ENCODE assay signal across 8 cellular contexts in genomic region chr11:67262731-67263675, GRCh38. TPM values are rescaled to one million over a fixed set of nuclear protein-coding genes. Genes with fewer than 3 reads are reported as not detected.
DNase-seq lines count a peak whose midpoint lies in the region; ATAC-seq and TF ChIP-seq lines count a peak whose summit lies in the region.

No MANE protein-coding gene starts in this region.

- H3K9me3 Mint-ChIP-seq in activated T-helper 1 cell treated with anti-CD3 and anti-CD28 coated beads, Interleukin-12 subunit alpha, Interleukin-12 subunit beta, Interleukin-2, Interleukin-4 antibody, amounts not matched to agents 30 ng/mL and 10 ng/mL and 1 ng/mL, durations not matched to agents 14 hours and 24 hours and 36 hours = no peaks in the 10 kb centered on the region
- no peaks in the 10 kb centered on the region for H3K9me3 Mint-ChIP-seq in nephron progenitor cell

- no peak for ATAC-seq in GM18868 (IDR thresholded peaks at IDR 0.05; ENCODE audit: unreplicated experiment)

- H3K9me2 ChIP-seq in Karpas-422 (replicated peaks; ENCODE audit: insufficient read depth, low read length) = no peaks in the 10 kb centered on the region

- in situ Hi-C loops in G401 (cut with HindIII; ENCODE audit: low sequenced_read_pairs) = no loop called here

- H3K9me3 ChIP-seq in Karpas-422 (ENCODE audit: low read length) = no peaks in the 10 kb centered on the region
- H3K9me3 ChIP-seq in Peyer's patch = no peaks in the 10 kb centered on the region
- no peaks in the 10 kb centered on the region for H3K9me3 ChIP-seq in fibroblast of lung (ENCODE audit: control insufficient read depth, insufficient read depth, low read depth, low read length)
- H3K9me3 ChIP-seq in tibial nerve = no peaks in the 10 kb centered on the region

- H3K36me3 ChIP-seq in Karpas-422 (ENCODE audit: insufficient read depth, low read length) (no peaks in the 10 kb centered on the region), Peyer's patch (no peaks in the 10 kb centered on the region), fibroblast of lung (ENCODE audit: control insufficient read depth, insufficient read depth, low read length) (peaks cover 3% of the 10 kb centered on the region), tibial nerve (peaks cover 0 to 3% (median 0%) of the 10 kb centered on the region in 3 donors)

- H3K79me2 ChIP-seq in Karpas-422 (ENCODE audit: low read length) (peaks cover 13% of the 10 kb centered on the region), fibroblast of lung (ENCODE audit: control insufficient read depth, insufficient read depth, low read length) (peaks cover 12% of the 10 kb centered on the region)

- H4K20me1 ChIP-seq in Karpas-422 (ENCODE audit: insufficient read depth, low read depth, low read length) (no peaks in the 10 kb centered on the region; the same call in 1 of the 2 replicates), fibroblast of lung (ENCODE audit: control insufficient read depth, extremely low read depth, insufficient read depth, low read length) (no peaks in the 10 kb centered on the region)

- H3K4me2 ChIP-seq in Karpas-422 (ENCODE audit: low read depth, low read length, poor library complexity, severe bottlenecking) = peak overlapping the region; percentile 44
- H3K4me2 ChIP-seq in fibroblast of lung (ENCODE audit: extremely low read depth, insufficient read depth, low read length) = peak overlapping the region; percentile 32

- peak overlapping the region; percentile 87 for H3K27ac Mint-ChIP-seq in activated T-helper 1 cell treated with anti-CD3 and anti-CD28 coated beads, Interleukin-12 subunit alpha, Interleukin-12 subunit beta, Interleukin-2, Interleukin-4 antibody, amounts not matched to agents 30 ng/mL and 10 ng/mL and 1 ng/mL, durations not matched to agents 14 hours and 24 hours and 36 hours
- no peak overlapping the region for H3K27ac Mint-ChIP-seq in nephron progenitor cell

- peaks cover 53% of the 10 kb centered on the region for H3K4me1 Mint-ChIP-seq in activated T-helper 1 cell treated with anti-CD3 and anti-CD28 coated beads, Interleukin-12 subunit alpha, Interleukin-12 subunit beta, Interleukin-2, Interleukin-4 antibody, amounts not matched to agents 30 ng/mL and 10 ng/mL and 1 ng/mL, durations not matched to agents 14 hours and 24 hours and 36 hours (ENCODE audit: low read depth)
- H3K4me1 Mint-ChIP-seq in nephron progenitor cell = peaks cover 41% of the 10 kb centered on the region

- H3K27me3 Mint-ChIP-seq in activated T-helper 1 cell treated with anti-CD3 and anti-CD28 coated beads, Interleukin-12 subunit alpha, Interleukin-12 subunit beta, Interleukin-2, Interleukin-4 antibody, amounts not matched to agents 30 ng/mL and 10 ng/mL and 1 ng/mL, durations not matched to agents 14 hours and 24 hours and 36 hours (ENCODE audit: insufficient read depth) = no peaks in the 10 kb centered on the region
- H3K27me3 Mint-ChIP-seq in nephron progenitor cell (ENCODE audit: low read depth, poor library complexity) = peaks cover 15% of the 10 kb centered on the region

- DNase-seq in G401 (ENCODE audit: low spot score) (peak; percentile 82), Karpas-422 (peak; percentile 92), Peyer's patch (peak; percentile 84 to 93 (median 87)), fibroblast of lung (ENCODE audit: low read depth in 2 of 2) (peak; percentile 74 to 77), nephron progenitor cell (peak; percentile 82), tibial nerve (ENCODE audit: low spot score in 2 of 2) (peak; percentile 60 to 81)
- peak; percentile 69 for DNase-seq in activated T-helper 1 cell treated with anti-CD3 and anti-CD28 coated beads, Interleukin-12 subunit alpha, Interleukin-12 subunit beta, Interleukin-2, Interleukin-4 antibody, amounts not matched to agents 30 ng/mL and 10 ng/mL and 1 ng/mL, durations not matched to agents 14 hours and 24 hours and 36 hours (ENCODE audit: low spot score)

- TF ChIP-seq POLR2A in Peyer's patch (IDR thresholded peaks at IDR 0.05) = peak in 1 of 2 donors; percentile 3
- TF ChIP-seq POLR2A in tibial nerve (IDR thresholded peaks at IDR 0.05) = no peak

- H3K4me3 ChIP-seq in Karpas-422 (ENCODE audit: low read length) = peak overlapping the region; percentile 28; the same call in 1 of the 2 replicates
- H3K4me3 ChIP-seq in Peyer's patch = no peak overlapping the region
- no peak overlapping the region for H3K4me3 ChIP-seq in fibroblast of lung (replicated peaks in 1 of 4; ENCODE audit: control extremely low read depth in 1 of 4, insufficient read depth in 1 of 4, low read depth in 3 of 4, low read length in 4 of 4)
- H3K4me3 ChIP-seq in tibial nerve = no peak overlapping the region

- H3K4me3 Mint-ChIP-seq in activated T-helper 1 cell treated with anti-CD3 and anti-CD28 coated beads, Interleukin-12 subunit alpha, Interleukin-12 subunit beta, Interleukin-2, Interleukin-4 antibody, amounts not matched to agents 30 ng/mL and 10 ng/mL and 1 ng/mL, durations not matched to agents 14 hours and 24 hours and 36 hours = peak overlapping the region; percentile 67
- H3K4me3 Mint-ChIP-seq in nephron progenitor cell = peak overlapping the region; percentile 67

- no peak overlapping the region for H3K27ac ChIP-seq in Karpas-422 (ENCODE audit: low read length)
- peak overlapping the region in 3 of 4 donors; percentile 44 to 57 (median 55) for H3K27ac ChIP-seq in Peyer's patch
- H3K27ac ChIP-seq in fibroblast of lung (ENCODE audit: insufficient read depth, low read length) = no peak overlapping the region
- H3K27ac ChIP-seq in tibial nerve = peak overlapping the region in 3 of 4 donors; percentile 49 to 77 (median 76)

- peak overlapping the region; percentile 34 for H3K9ac ChIP-seq in Karpas-422 (ENCODE audit: low read length)
- H3K9ac ChIP-seq in fibroblast of lung (ENCODE audit: insufficient read depth, low read length) = no peak overlapping the region

- H2AFZ ChIP-seq in Karpas-422 (ENCODE audit: low read length) (peak overlapping the region; percentile 18; the same call in 1 of the 2 replicates), fibroblast of lung (ENCODE audit: low read length) (peak overlapping the region; percentile 83)

- intact Hi-C loops in activated T-helper 1 cell treated with anti-CD3 and anti-CD28 coated beads, Interleukin-12 subunit alpha, Interleukin-12 subunit beta, Interleukin-2, Interleukin-4 antibody, amounts not matched to agents 30 ng/mL and 10 ng/mL and 1 ng/mL, durations not matched to agents 14 hours and 24 hours and 36 hours (cut with micrococcal nuclease) = loop anchor here (1.0 kb wide), 4 partner anchors 10 to 119 kb away; no protein-coding TSS in a partner anchor

- H3K27me3 ChIP-seq in Karpas-422 (ENCODE audit: low read length) (no peaks in the 10 kb centered on the region), Peyer's patch (no peaks in the 10 kb centered on the region), fibroblast of lung (ENCODE audit: control insufficient read depth, insufficient read depth, low read length) (no peaks in the 10 kb centered on the region), tibial nerve (no peaks in the 10 kb centered on the region)

- peaks cover 19% of the 10 kb centered on the region for H3K4me1 ChIP-seq in Karpas-422 (ENCODE audit: low read length)
- peaks cover 2 to 33% (median 21%) of the 10 kb centered on the region in 4 donors for H3K4me1 ChIP-seq in Peyer's patch
- peaks cover 19% of the 10 kb centered on the region for H3K4me1 ChIP-seq in fibroblast of lung (ENCODE audit: control insufficient read depth, extremely low read depth, insufficient read depth, low read length)
- H3K4me1 ChIP-seq in tibial nerve = peaks cover 0 to 46% (median 28%) of the 10 kb centered on the region in 4 donors

- TF ChIP-seq EP300 in tibial nerve (IDR thresholded peaks at IDR 0.05) = peak in 1 of 2 donors; percentile 55

- 47 to 48% methylated on average over 22 of the region's 22 CpGs for WGBS in tibial nerve, 2 donors

- TF ChIP-seq CTCF in Peyer's patch (IDR thresholded peaks at IDR 0.05) (peak; percentile 76 to 91 (median 85)), fibroblast of lung (conservative IDR thresholded peaks at IDR 0.05 in 1 of 2, IDR thresholded peaks at IDR 0.05 in 1 of 2; ENCODE audit: low read depth in 1 of 2, low read length in 2 of 2) (peak; percentile 66 to 90), nephron progenitor cell (IDR thresholded peaks at IDR 0.05) (peak; percentile 62), tibial nerve (IDR thresholded peaks at IDR 0.05) (peak; percentile 78 to 89 (median 87))

- H3K36me3 Mint-ChIP-seq in activated T-helper 1 cell treated with anti-CD3 and anti-CD28 coated beads, Interleukin-12 subunit alpha, Interleukin-12 subunit beta, Interleukin-2, Interleukin-4 antibody, amounts not matched to agents 30 ng/mL and 10 ng/mL and 1 ng/mL, durations not matched to agents 14 hours and 24 hours and 36 hours (ENCODE audit: low read depth) = peaks cover 16% of the 10 kb centered on the region
- H3K36me3 Mint-ChIP-seq in nephron progenitor cell (ENCODE audit: low read depth) = peaks cover 5% of the 10 kb centered on the region

RNA-seq across cellular contexts. Expression of gene GRK2, which starts 3.3 kb away (rescaled TPM):
- total RNA-seq in G401 (2014; rRNA removed; shearing (Covaris generic)) = 35.1 and 48.8 TPM in 2 replicates
- 94.7 and 190 TPM in 2 replicates for total RNA-seq in Karpas-422 (2014; rRNA removed; shearing (Covaris generic); ENCODE audit: low replicate concordance)
- 100 to 1,000 TPM; 103 to 276 (median 163) TPM for total RNA-seq in Peyer's patch
- total RNA-seq in activated T-helper 1 cell treated with anti-CD3 and anti-CD28 coated beads, Interleukin-12 subunit alpha, Interleukin-12 subunit beta, Interleukin-2, Interleukin-4 antibody, amounts not matched to agents 30 ng/mL and 10 ng/mL and 1 ng/mL, durations not matched to agents 14 hours and 24 hours and 36 hours = 249 and 250 TPM in 2 replicates
- 21.6 and 28.9 TPM in 2 replicates for total RNA-seq in fibroblast of lung
- 20.1 and 26.3 TPM in 2 replicates for polyA plus RNA-seq in fibroblast of lung
- 24.7 and 30.8 TPM in 2 replicates for polyA plus RNA-seq in fibroblast of lung (2012)
- 48.4 and 104 TPM in 2 replicates for polyA minus RNA-seq in fibroblast of lung (ENCODE audit: low replicate concordance)
- total RNA-seq in tibial nerve = 100 to 1,000 TPM in 1 of 4 donors, 10 to 100 TPM in 3; 46.0 to 134 (median 65.4) TPM

RNA-seq across cellular contexts. Expression of gene ANKRD13D, which starts 26.1 kb away (rescaled TPM):
- total RNA-seq in G401 (2014; rRNA removed; shearing (Covaris generic)) = 25.2 and 40.3 TPM in 2 replicates
- total RNA-seq in Karpas-422 (2014; rRNA removed; shearing (Covaris generic); ENCODE audit: low replicate concordance) = 31.3 and 91.8 TPM in 2 replicates
- total RNA-seq in Peyer's patch = 10 to 100 TPM; 25.4 to 97.4 (median 41.5) TPM
- total RNA-seq in activated T-helper 1 cell treated with anti-CD3 and anti-CD28 coated beads, Interleukin-12 subunit alpha, Interleukin-12 subunit beta, Interleukin-2, Interleukin-4 antibody, amounts not matched to agents 30 ng/mL and 10 ng/mL and 1 ng/mL, durations not matched to agents 14 hours and 24 hours and 36 hours = 124 and 129 TPM in 2 replicates
- total RNA-seq in fibroblast of lung = 31.8 and 45.4 TPM in 2 replicates
- polyA plus RNA-seq in fibroblast of lung = 11.5 and 12.9 TPM in 2 replicates
- polyA plus RNA-seq in fibroblast of lung (2012) = 12.7 and 16.8 TPM in 2 replicates
- polyA minus RNA-seq in fibroblast of lung (ENCODE audit: low replicate concordance) = 16.9 and 22.8 TPM in 2 replicates
- total RNA-seq in tibial nerve = 100 to 1,000 TPM in 1 of 4 donors, 10 to 100 TPM in 3; 46.8 to 158 (median 69.5) TPM

RNA-seq across cellular contexts. Expression of gene SSH3, which starts 40.3 kb away (rescaled TPM):
- total RNA-seq in G401 (2014; rRNA removed; shearing (Covaris generic)) = 1.5 and 1.8 TPM in 2 replicates
- 0.61 and 0.82 TPM in 2 replicates for total RNA-seq in Karpas-422 (2014; rRNA removed; shearing (Covaris generic); ENCODE audit: low replicate concordance)
- total RNA-seq in Peyer's patch (100 to 1,000 TPM in 2 of 4 donors, 10 to 100 TPM in 2; 55.9 to 128 (median 99.9) TPM), fibroblast of lung (11.3 and 15.7 TPM in 2 replicates), tibial nerve (10 to 100 TPM; 28.5 to 51.6 (median 43.1) TPM)
- total RNA-seq in activated T-helper 1 cell treated with anti-CD3 and anti-CD28 coated beads, Interleukin-12 subunit alpha, Interleukin-12 subunit beta, Interleukin-2, Interleukin-4 antibody, amounts not matched to agents 30 ng/mL and 10 ng/mL and 1 ng/mL, durations not matched to agents 14 hours and 24 hours and 36 hours = 9.2 and 9.4 TPM in 2 replicates
- polyA plus RNA-seq in fibroblast of lung = 6.9 and 7.5 TPM in 2 replicates
- polyA plus RNA-seq in fibroblast of lung (2012) = 28.9 and 30.6 TPM in 2 replicates
- 15.6 and 18.8 TPM in 2 replicates for polyA minus RNA-seq in fibroblast of lung (ENCODE audit: low replicate concordance)

Comparison
In these comparisons a context has a peak if more than half of its experiments do, and no peak if none do; other contexts are left out.
1. H3K27ac ChIP-seq: peak in Peyer's patch (3 of 4) and tibial nerve (3 of 4); none in Karpas-422 (single experiment) and fibroblast of lung (single experiment).
2. Peak in every context shown above with its lines, with median percentiles within 50 percentile points of each other: DNase-seq and CTCF ChIP-seq.